ENCODE assay signal across 11 cellular contexts in genomic region chr7:70042533-70042932, GRCh38.
DNase-seq lines count a peak whose midpoint lies in the region; ATAC-seq and TF ChIP-seq lines count a peak whose summit lies in the region.
"Had no signal": no experiment of that assay in that cellular context is flagged by ENCODE, and none has a peak within 500 bp of the region (broad histone marks: within the 10 kb centered on the region; RNA-seq: fewer than 3 reads in every experiment).

No MANE protein-coding gene starts in this region.

- no peaks in the 10 kb centered on the region for H3K9me3 ChIP-seq in heart right ventricle
- H3K9me3 ChIP-seq: tibial artery had no signal

- H3K36me3 ChIP-seq in heart right ventricle, result no peaks in the 10 kb centered on the region
- H3K36me3 ChIP-seq in mesendoderm (ENCODE audit: control insufficient read depth, insufficient read depth, low read length), result no peaks in the 10 kb centered on the region
- H3K36me3 ChIP-seq: tibial artery had no signal

- H2BK15ac ChIP-seq in mesendoderm (replicated peaks; ENCODE audit: low read depth), result no peak overlapping the region

- no peak overlapping the region for H3K27ac Mint-ChIP-seq in effector memory CD8-positive, alpha-beta T cell

- H2BK120ac ChIP-seq in mesendoderm (ENCODE audit: low read depth, low read length), result no peak overlapping the region

- H3K27ac ChIP-seq in heart right ventricle, result no peak overlapping the region
- no peak overlapping the region for H3K27ac ChIP-seq in mesendoderm (ENCODE audit: low read depth, low read length)
- H3K27ac ChIP-seq: tibial artery had no signal

- H3K4me1 Mint-ChIP-seq in effector memory CD8-positive, alpha-beta T cell (ENCODE audit: low read depth in 2 of 2), result no peaks in the 10 kb centered on the region

- H3K56ac ChIP-seq in mesendoderm (ENCODE audit: low read length), result no peak overlapping the region

- intact Hi-C loops in heart right ventricle (cut with DNase I), result loop anchor here in 9 of 10 donors (2.0 to 10.0 kb wide), 5 partner anchors 118 to 662 kb away; no protein-coding TSS in a partner anchor

- H4K8ac ChIP-seq in mesendoderm (ENCODE audit: low read depth, low read length), result no peak overlapping the region

- TF ChIP-seq CTCF in heart right ventricle (IDR thresholded peaks at IDR 0.05), result peak in 8 of 9 donors; percentile 19 to 58 (median 47)

- no peak overlapping the region for H3K4ac ChIP-seq in mesendoderm (ENCODE audit: low read depth, low read length)

- ATAC-seq in heart right ventricle (peak in 2 of 8 donors; percentile 41 to 44), HG03457 (IDR thresholded peaks at IDR 0.05; ENCODE audit: unreplicated experiment) (no peak)
- ATAC-seq in effector memory CD8-positive, alpha-beta T cell (replicated peaks), result no peak

- no peaks in the 10 kb centered on the region for H3K79me1 ChIP-seq in mesendoderm (ENCODE audit: low read length)

- no peak overlapping the region for H3K18ac ChIP-seq in mesendoderm (ENCODE audit: low read length)

- H3K79me2 ChIP-seq in mesendoderm (ENCODE audit: control insufficient read depth, insufficient read depth, low read length), result no peaks in the 10 kb centered on the region

- peaks cover 0 to 11% (median 5%) of the 10 kb centered on the region in 9 donors for H3K4me1 ChIP-seq in heart right ventricle
- H3K4me1 ChIP-seq in mesendoderm (ENCODE audit: control insufficient read depth, low read depth, low read length), result no peaks in the 10 kb centered on the region
- H3K4me1 ChIP-seq: tibial artery had no signal

- H3K27me3 ChIP-seq in heart right ventricle (no peaks in the 10 kb centered on the region), mesendoderm (ENCODE audit: insufficient read depth, low read length, poor library complexity) (no peaks in the 10 kb centered on the region)
- H3K27me3 ChIP-seq: tibial artery had no signal

- H3K4me3 Mint-ChIP-seq in effector memory CD8-positive, alpha-beta T cell, result no peak overlapping the region

- H3K9me3 Mint-ChIP-seq in effector memory CD8-positive, alpha-beta T cell, result no peaks in the 10 kb centered on the region

- no peak overlapping the region for H3K9ac ChIP-seq in mesendoderm (ENCODE audit: low read length)

- H2AK5ac ChIP-seq in mesendoderm (ENCODE audit: low read length), result no peak overlapping the region

- H4K5ac ChIP-seq in mesendoderm (ENCODE audit: low read length), result no peak overlapping the region

- 27 to 48% methylated on average over 3 of the region's 3 CpGs for WGBS in heart right ventricle, 2 donors
- WGBS in mesendoderm (ENCODE audit: extremely low coverage, insufficient coverage, low lambda C conversion rate), result no CpG with 5 or more reads among the region's 3 CpGs

- H2BK5ac ChIP-seq in mesendoderm (ENCODE audit: low read length), result no peak overlapping the region

- H3K27me3 Mint-ChIP-seq in effector memory CD8-positive, alpha-beta T cell, result no peaks in the 10 kb centered on the region

- peak; percentile 25 for DNase-seq in NCI-H1092 treated with DMSO at 0.1 percent for 48 hours (lab: John Stamatoyannopoulos, UW)
- DNase-seq in NCI-H1092 (lab: John Stamatoyannopoulos, UW), result no peak
- DNase-seq in T1000 (lab: John Stamatoyannopoulos, UW), result peak; percentile 22
- no peak for DNase-seq in heart right ventricle
- DNase-seq in superior temporal gyrus (ENCODE audit: extremely low spot score), result peak; percentile 66
- DNase-seq in effector memory CD8-positive, alpha-beta T cell, result no peak
- DNase-seq in mesendoderm, result no peak
- DNase-seq: AML-193, OCI-M1, tibial artery had no signal

- no peak overlapping the region for H3K4me2 ChIP-seq in mesendoderm (ENCODE audit: low read length)

- H3K36me3 Mint-ChIP-seq in effector memory CD8-positive, alpha-beta T cell (ENCODE audit: insufficient read depth), result no peaks in the 10 kb centered on the region

- no peak overlapping the region for H3K23ac ChIP-seq in mesendoderm (ENCODE audit: low read length)

- H3K4me3 ChIP-seq in heart right ventricle (no peak overlapping the region), mesendoderm (ENCODE audit: low read length) (no peak overlapping the region)
- H3K4me3 ChIP-seq: tibial artery had no signal

Comparison
In these comparisons a context has a peak if more than half of its experiments do, and no peak if none do; other contexts are left out.
1. DNase-seq: peak in NCI-H1092 treated with DMSO at 0.1 percent for 48 hours (single experiment), T1000 (single experiment) and superior temporal gyrus (single experiment); none in NCI-H1092 (single experiment), heart right ventricle (0 of 2), effector memory CD8-positive, alpha-beta T cell (0 of 3) and mesendoderm (single experiment).